ENCODE assay signal across 13 cellular contexts in genomic region chr9:124593080-124594058, GRCh38.
DNase-seq lines count a peak whose midpoint lies in the region; ATAC-seq, FAIRE-seq and TF ChIP-seq lines count a peak whose summit lies in the region.
"Had no signal": no experiment of that assay in that cellular context is flagged by ENCODE, and none has a peak within 500 bp of the region (broad histone marks: within the 10 kb centered on the region; RNA-seq: fewer than 3 reads in every experiment).

No MANE protein-coding gene starts in this region.

- H3K4me3 Mint-ChIP-seq in WTC11: peak overlapping the region; percentile 60

- H3K9me3 Mint-ChIP-seq in WTC11: no peaks in the 10 kb centered on the region

- peaks cover 9% of the 10 kb centered on the region for H3K27me3 ChIP-seq in left ventricle myocardium inferior (ENCODE audit: low read depth)
- H3K27me3 ChIP-seq: MG63 had no signal

- no peak for DNase-seq in A549 (ENCODE audit: low read depth in 1 of 2, low spot score in 1 of 2)
- peak; percentile 41 for DNase-seq in HFF-Myc (ENCODE audit: extremely low read depth, low read depth)
- peak; percentile 31 for DNase-seq in WTC11 (ENCODE audit: low spot score)
- peak; percentile 75 for DNase-seq in iPS-NIHi11 (ENCODE audit: low spot score)
- DNase-seq in NCI-H748 treated with DMSO at 0.1 percent for 48 hours (lab: John Stamatoyannopoulos, UW): no peak
- DNase-seq in left ventricle myocardium inferior: no peak
- no peak for DNase-seq in D721Med (ENCODE audit: insufficient read length, low spot score)
- no peak for DNase-seq in RWPE1 (ENCODE audit: low spot score)
- DNase-seq: activated naive CD4-positive, alpha-beta T cell treated with Interleukin-2 at 50 U/mL for 16 hours; PC-3 had no signal

- H3K27ac ChIP-seq in A549 (no peak overlapping the region), left ventricle myocardium inferior (replicated peaks) (no peak overlapping the region), RWPE1 (no peak overlapping the region)
- H3K27ac ChIP-seq: epithelial cell of prostate, skin epidermis had no signal

- no peak for TF ChIP-seq RAD21 in A549 (conservative IDR thresholded peaks at IDR 0.05 in 1 of 2, IDR thresholded peaks at IDR 0.05 in 1 of 2)

- peaks cover 79% of the 10 kb centered on the region for H3K4me1 Mint-ChIP-seq in WTC11

- H3K4me3 ChIP-seq in A549 (no peak overlapping the region), HFF-Myc (replicated peaks; ENCODE audit: low read depth, low read length) (no peak overlapping the region), left ventricle myocardium inferior (no peak overlapping the region)
- H3K4me3 ChIP-seq: MG63, skin epidermis had no signal

- POLR2A ChIA-PET in A549 (lab: Yijun Ruan, JAX): no interaction called here
- POLR2A ChIA-PET in WTC11 (lab: Charles Lee): interaction anchor here (0.5 to 1.1 kb wide), 2 partner anchors 11 to 285 kb away, joined by 3 read pairs; no protein-coding TSS in a partner anchor
- POLR2A ChIA-PET in RWPE1 (lab: Yijun Ruan, JAX; ENCODE audit: low non-redundant PET): interaction anchor here (0.8 kb wide), 1 partner anchor 24 kb away, joined by 3 read pairs; no protein-coding TSS in a partner anchor

- no peak for ATAC-seq in A549
- peak; percentile 85 for ATAC-seq in WTC11
- ATAC-seq: PC-3 had no signal

- peaks cover 21% of the 10 kb centered on the region; the same call in 2 of the 3 replicates for H3K4me1 ChIP-seq in A549
- peaks cover 15% of the 10 kb centered on the region for H3K4me1 ChIP-seq in left ventricle myocardium inferior

- no peak for TF ChIP-seq POLR2A in A549 (IDR thresholded peaks at IDR 0.05; ENCODE audit: low read length)

- TF ChIP-seq EP300 in A549 (IDR thresholded peaks at IDR 0.05): no peak

- 0 out of 3 replicates have a peak overlapping the region, but pooled peaks have one; percentile 5 for H3K4me2 ChIP-seq in A549

- no peaks in the 10 kb centered on the region for H3K9me3 ChIP-seq in A549
- H3K9me3 ChIP-seq in left ventricle myocardium inferior (replicated peaks): no peaks in the 10 kb centered on the region
- H3K9me3 ChIP-seq: MG63 had no signal

- H3K36me3 ChIP-seq in left ventricle myocardium inferior: no peaks in the 10 kb centered on the region
- H3K36me3 ChIP-seq: MG63 had no signal

- TF ChIP-seq CTCF in A549 (IDR thresholded peaks at IDR 0.05): no peak
- no peak for TF ChIP-seq CTCF in HFF-Myc (IDR thresholded peaks at IDR 0.05; ENCODE audit: low read depth, low read length, missing control alignments)
- TF ChIP-seq CTCF in WTC11 (IDR thresholded peaks at IDR 0.05): no peak
- TF ChIP-seq CTCF in left ventricle myocardium inferior (IDR thresholded peaks at IDR 0.05; ENCODE audit: borderline replicate concordance): no peak
- TF ChIP-seq CTCF in D721Med (IDR thresholded peaks at IDR 0.05; ENCODE audit: insufficient read depth, missing control alignments): no peak
- TF ChIP-seq CTCF in RWPE1 (conservative IDR thresholded peaks at IDR 0.05; ENCODE audit: low read depth): no peak

- FAIRE-seq in A549 (lab: Jason Lieb, UNC) (no peak), D721Med (lab: Jason Lieb, UNC) (no peak)

- CTCF ChIA-PET in A549 (lab: Yijun Ruan, JAX) (interaction anchor here (0.7 to 7.2 kb wide), 7 partner anchors 9 to 41 kb away, joined by 3 to 40 read pairs (median 3); no protein-coding TSS in a partner anchor), WTC11 (lab: Charles Lee) (interaction anchor here (1.1 to 8.4 kb wide), 8 partner anchors 18 to 259 kb away, joined by 3 to 85 read pairs (median 6); partner anchors contain the start of gene WDR38), RWPE1 (lab: Yijun Ruan, JAX) (interaction anchor here (0.6 kb wide), 2 partner anchors 184 to 613 kb away, joined by 3 read pairs; no protein-coding TSS in a partner anchor)

- intact Hi-C loops in left ventricle myocardium inferior (cut with micrococcal nuclease): no loop called here

- H3K27ac Mint-ChIP-seq in WTC11: peak overlapping the region; percentile 95

- no peaks in the 10 kb centered on the region for H3K36me3 Mint-ChIP-seq in WTC11

- no peaks in the 10 kb centered on the region for H3K27me3 Mint-ChIP-seq in WTC11 (ENCODE audit: low read depth)

- WGBS in A549 (ENCODE audit: missing lambda C conversion rate): 76% methylated on average over 9 of the region's 9 CpGs

TF ChIP-seq in A549, 52 proteins besides CTCF, POLR2A, EP300 and RAD21:
- TF ChIP-seq ESRRA (IDR thresholded peaks at IDR 0.05; ENCODE audit: borderline replicate concordance, low read length) (no peak), HDAC2 (IDR thresholded peaks at IDR 0.05) (no peak)
TF ChIP-seq in A549: peak in this region for 0.

TF ChIP-seq in WTC11, 78 proteins besides CTCF, POLR2A, EP300 and RAD21:
- TF ChIP-seq ZNF281 (CRISPR knock-in tag; IDR thresholded peaks at IDR 0.05) (peak; percentile 98), NR2C2 (CRISPR knock-in tag; IDR thresholded peaks at IDR 0.05) (no peak), FOXP4 (CRISPR knock-in tag; IDR thresholded peaks at IDR 0.05) (peak; percentile 58; the same call in 1 of the 2 replicates), ETV6 (CRISPR knock-in tag; IDR thresholded peaks at IDR 0.05) (0 out of 2 replicates have a peak, but pooled peaks have one; percentile 41), MAX (CRISPR knock-in tag; IDR thresholded peaks at IDR 0.05) (no peak), FOXK1 (CRISPR knock-in tag; IDR thresholded peaks at IDR 0.05) (peak; percentile 58; the same call in 1 of the 2 replicates), JUN (CRISPR knock-in tag; IDR thresholded peaks at IDR 0.05) (no peak), ZBTB43 (CRISPR knock-in tag; IDR thresholded peaks at IDR 0.05) (0 out of 2 replicates have a peak, but pooled peaks have one; percentile 14), CBFB (CRISPR knock-in tag; IDR thresholded peaks at IDR 0.05; ENCODE audit: low read depth) (no peak)

Comparison
In these comparisons a context has a peak if more than half of its experiments do, and no peak if none do; other contexts are left out.
1. DNase-seq: peak in HFF-Myc (single experiment), WTC11 (single experiment) and iPS-NIHi11 (single experiment); none in A549 (0 of 2), NCI-H748 treated with DMSO at 0.1 percent for 48 hours (single experiment), left ventricle myocardium inferior (single experiment), D721Med (single experiment) and RWPE1 (single experiment).